Comparison of ENCODE assay signal across 8 cellular contexts in the genomic region with DNA sequence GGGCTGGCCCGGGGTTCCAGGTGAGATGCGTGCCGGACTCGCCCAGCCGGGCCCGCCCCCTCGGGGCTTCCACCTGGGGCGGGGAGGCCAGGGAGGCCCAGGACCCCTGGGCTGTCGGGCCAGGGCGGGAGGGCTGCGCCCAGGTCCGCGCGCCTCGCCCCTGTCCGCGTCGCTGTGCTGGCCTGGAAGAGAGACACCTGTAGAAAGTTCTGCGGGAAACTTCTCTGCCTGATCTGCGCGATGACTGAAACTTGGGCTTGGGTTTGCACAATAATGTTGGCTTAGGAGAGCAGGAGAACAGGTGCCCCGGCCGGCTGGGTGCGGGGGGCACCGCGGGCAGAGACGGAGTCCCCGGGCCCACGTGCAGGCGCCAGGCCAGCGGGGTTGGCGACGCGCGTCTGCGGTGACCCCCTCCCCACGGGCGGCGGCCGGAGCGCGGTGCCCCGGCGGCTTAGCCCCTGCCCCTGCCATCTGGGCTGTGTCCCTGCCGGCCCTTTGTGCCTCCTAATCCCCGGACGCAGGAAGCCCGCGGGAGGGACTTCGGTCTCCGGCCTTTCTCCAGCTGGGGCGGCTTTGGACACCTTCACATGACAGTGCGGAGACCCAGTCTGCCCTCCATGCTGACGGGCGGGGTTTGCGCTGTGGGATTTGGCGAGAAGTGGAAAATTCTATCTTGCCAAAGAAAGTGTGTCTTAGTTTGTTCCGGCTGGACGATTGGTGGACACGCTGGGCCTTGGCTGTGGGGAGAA. TPM values are rescaled to one million over a fixed set of nuclear protein-coding genes. Genes with fewer than 3 reads are reported as not detected.
A peak's percentile ranks its signal among the peaks of the same experiment; 100 is the strongest.
DNase-seq lines count a peak whose midpoint lies in the region; ATAC-seq and TF ChIP-seq lines count a peak whose summit lies in the region.

No MANE protein-coding gene starts in this region.

- H3K4me1 Mint-ChIP-seq in activated naive CD4-positive, alpha-beta T cell treated with anti-CD3 and anti-CD28 coated beads, Interleukin-2, amount 10 ng/mL, durations not matched to agents 7 days and 5 days, result peaks cover 14% of the 10 kb centered on the region

- no peaks in the 10 kb centered on the region for H3K27me3 ChIP-seq in ovary

- peaks cover 19% of the 10 kb centered on the region for H3K4me1 ChIP-seq in OCI-LY7 (ENCODE audit: insufficient read depth, low read length, poor library complexity, severe bottlenecking)
- H3K4me1 ChIP-seq in ovary (ENCODE audit: insufficient read depth), result no peaks in the 10 kb centered on the region

- H3K27me3 Mint-ChIP-seq in activated naive CD4-positive, alpha-beta T cell treated with anti-CD3 and anti-CD28 coated beads, Interleukin-2, amount 10 ng/mL, durations not matched to agents 7 days and 5 days, result peaks cover 16% of the 10 kb centered on the region

- H4K20me1 ChIP-seq in OCI-LY7 (ENCODE audit: insufficient read depth, low read length), result no peaks in the 10 kb centered on the region

- no peak for ATAC-seq in GM21825 (IDR thresholded peaks at IDR 0.05; ENCODE audit: unreplicated experiment)

- H3K4me3 ChIP-seq in OCI-LY7 (ENCODE audit: low read depth, low read length, poor library complexity, severe bottlenecking) (peak overlapping the region; percentile 72), ovary (peak overlapping the region; percentile 75)

- intact Hi-C loops in OCI-LY7 (cut with micrococcal nuclease; ENCODE audit: unreplicated experiment) (loop anchor here (2.0 kb wide), 4 partner anchors 45 to 255 kb away; a partner anchor contains a TSS), ovary (cut with DNase I) (loop anchor here in 1 of 4 donors (5.0 kb wide), 1 partner anchor 61 kb away; a partner anchor contains a TSS)

- H3K27ac ChIP-seq in OCI-LY7 (ENCODE audit: low read depth, low read length, poor library complexity, severe bottlenecking) (no peak overlapping the region), epithelial cell of prostate (peak overlapping the region; percentile 91), ovary (peak overlapping the region in 1 of 2 donors; percentile 50)

- H3K9me2 ChIP-seq in OCI-LY7 (ENCODE audit: insufficient read depth, low read length), result no peaks in the 10 kb centered on the region

- peak overlapping the region; percentile 83 for H2AFZ ChIP-seq in OCI-LY7 (ENCODE audit: low read length)

- no peak for TF ChIP-seq CTCF in OCI-LY7 (conservative IDR thresholded peaks at IDR 0.05; ENCODE audit: low read length)
- no peak for TF ChIP-seq CTCF in ovary (IDR thresholded peaks at IDR 0.05)

- no TSS peak for BruUV-seq in OCI-LY7 (replicated peaks; lab: Mats Ljungman, UMichigan)

- H3K4me2 ChIP-seq in OCI-LY7 (ENCODE audit: low read length), result peak overlapping the region; percentile 96

- H3K27ac Mint-ChIP-seq in activated naive CD4-positive, alpha-beta T cell treated with anti-CD3 and anti-CD28 coated beads, Interleukin-2, amount 10 ng/mL, durations not matched to agents 7 days and 5 days, result no peak overlapping the region

- H3K79me2 ChIP-seq in OCI-LY7 (ENCODE audit: insufficient read depth, low read depth, low read length), result no peaks in the 10 kb centered on the region

- peak overlapping the region; percentile 73 for H3K4me3 Mint-ChIP-seq in activated naive CD4-positive, alpha-beta T cell treated with anti-CD3 and anti-CD28 coated beads, Interleukin-2, amount 10 ng/mL, durations not matched to agents 7 days and 5 days

- no peak for TF ChIP-seq EP300 in ovary (IDR thresholded peaks at IDR 0.05)

- TF ChIP-seq POLR2A in ovary (IDR thresholded peaks at IDR 0.05), result no peak

- DNase-seq in activated naive CD4-positive, alpha-beta T cell treated with anti-CD3 and anti-CD28 coated beads, Interleukin-2, amount 10 ng/mL, durations not matched to agents 7 days and 5 days, result no peak
- no peak for DNase-seq in activated naive CD4-positive, alpha-beta T cell treated with anti-CD3 and anti-CD28 coated beads, Interleukin-2, amount 50 U/mL, for 16 hours
- DNase-seq in OCI-LY7 (ENCODE audit: low spot score), result no peak
- DNase-seq in epithelial cell of prostate (ENCODE audit: low read depth, low spot score), result no peak
- DNase-seq in ovary, result peak in 1 of 5 donors; percentile 57
- no peak for DNase-seq in GOT3 (lab: John Stamatoyannopoulos, UW)
- DNase-seq in DMS153 (lab: John Stamatoyannopoulos, UW), result no peak

- peaks cover 24% of the 10 kb centered on the region for H3K36me3 ChIP-seq in OCI-LY7 (ENCODE audit: insufficient read depth, low read length)
- no peaks in the 10 kb centered on the region for H3K36me3 ChIP-seq in ovary

- no peaks in the 10 kb centered on the region for H3K9me3 Mint-ChIP-seq in activated naive CD4-positive, alpha-beta T cell treated with anti-CD3 and anti-CD28 coated beads, Interleukin-2, amount 10 ng/mL, durations not matched to agents 7 days and 5 days

- CTCF ChIA-PET in activated naive CD4-positive, alpha-beta T cell treated with anti-CD3 and anti-CD28 coated beads, Interleukin-2, amount 10 ng/mL, durations not matched to agents 7 days and 5 days (lab: Charles Lee), result interaction anchor here (1.1 kb wide), 1 partner anchor 286 kb away, joined by 3 read pairs; no protein-coding TSS in a partner anchor
- CTCF ChIA-PET in OCI-LY7 (lab: Charles Lee; ENCODE audit: unreplicated experiment), result interaction anchor here (0.7 to 1.0 kb wide), 3 partner anchors 10 to 255 kb away, joined by 3 to 4 read pairs (median 4); a partner anchor contains a TSS

- POLR2A ChIA-PET in OCI-LY7 (lab: Charles Lee), result interaction anchor here (0.6 to 1.2 kb wide), 4 partner anchors 16 to 909 kb away, joined by 3 to 6 read pairs (median 3); a partner anchor contains a TSS

- peaks cover 14% of the 10 kb centered on the region for H3K36me3 Mint-ChIP-seq in activated naive CD4-positive, alpha-beta T cell treated with anti-CD3 and anti-CD28 coated beads, Interleukin-2, amount 10 ng/mL, durations not matched to agents 7 days and 5 days

- WGBS in ovary, 3 donors, result 2 to 3% (median 2%) methylated on average over 46 to 60 of the region's 60 CpGs

- H3K9me3 ChIP-seq in OCI-LY7 (ENCODE audit: low read length) (no peaks in the 10 kb centered on the region), ovary (no peaks in the 10 kb centered on the region)

RNA-seq across cellular contexts. Expression of a gene that starts 0.5 kb away (rescaled TPM):
- 10.7 and 12.6 TPM in 2 replicates for total RNA-seq in OCI-LY7 (2014; rRNA removed; shearing (Covaris generic))
- total RNA-seq in OCI-LY7 (2022) (20.9 and 21.6 TPM in 2 replicates), ovary (10 to 100 TPM in 6 of 7 donors, 1 to 10 TPM in 1; 9.9 to 45.4 (median 17.2) TPM)
- 1 to 10 TPM in 1 of 2 donors, under 1 TPM in 1; 0.20 to 9.2 TPM for polyA plus RNA-seq in ovary

RNA-seq across cellular contexts. Expression of a gene that starts 9.7 kb away (rescaled TPM):
- total RNA-seq in OCI-LY7 (2014; rRNA removed; shearing (Covaris generic)), result 45.4 and 57.4 TPM in 2 replicates
- 57.9 and 69.8 TPM in 2 replicates for total RNA-seq in OCI-LY7 (2022)
- total RNA-seq in ovary, result 10 to 100 TPM; 16.0 to 35.0 (median 21.3) TPM
- polyA plus RNA-seq in ovary, result 10 to 100 TPM; 11.3 to 12.8 TPM

RNA-seq across cellular contexts. Expression of a gene that starts 10.6 kb away (rescaled TPM):
- not detected in 2 replicates for total RNA-seq in OCI-LY7 (2014; rRNA removed; shearing (Covaris generic))
- total RNA-seq in OCI-LY7 (2022) (0.24 and 1.0 TPM in 2 replicates), ovary (10 to 100 TPM in 6 of 7 donors, 1 to 10 TPM in 1; 9.1 to 58.7 (median 41.3) TPM)
- 10 to 100 TPM; 11.0 to 13.9 TPM for polyA plus RNA-seq in ovary

Comparison
In these comparisons a context has a peak if more than half of its experiments do, and no peak if none do; other contexts are left out.
1. RNA of a gene that starts 10.6 kb away (total RNA-seq): 9.1 to 58.7 TPM in ovary; 0.24 to 1.0 TPM in OCI-LY7; every median in the first group is over 4 times any median in the second.